In the genomic region with DNA sequence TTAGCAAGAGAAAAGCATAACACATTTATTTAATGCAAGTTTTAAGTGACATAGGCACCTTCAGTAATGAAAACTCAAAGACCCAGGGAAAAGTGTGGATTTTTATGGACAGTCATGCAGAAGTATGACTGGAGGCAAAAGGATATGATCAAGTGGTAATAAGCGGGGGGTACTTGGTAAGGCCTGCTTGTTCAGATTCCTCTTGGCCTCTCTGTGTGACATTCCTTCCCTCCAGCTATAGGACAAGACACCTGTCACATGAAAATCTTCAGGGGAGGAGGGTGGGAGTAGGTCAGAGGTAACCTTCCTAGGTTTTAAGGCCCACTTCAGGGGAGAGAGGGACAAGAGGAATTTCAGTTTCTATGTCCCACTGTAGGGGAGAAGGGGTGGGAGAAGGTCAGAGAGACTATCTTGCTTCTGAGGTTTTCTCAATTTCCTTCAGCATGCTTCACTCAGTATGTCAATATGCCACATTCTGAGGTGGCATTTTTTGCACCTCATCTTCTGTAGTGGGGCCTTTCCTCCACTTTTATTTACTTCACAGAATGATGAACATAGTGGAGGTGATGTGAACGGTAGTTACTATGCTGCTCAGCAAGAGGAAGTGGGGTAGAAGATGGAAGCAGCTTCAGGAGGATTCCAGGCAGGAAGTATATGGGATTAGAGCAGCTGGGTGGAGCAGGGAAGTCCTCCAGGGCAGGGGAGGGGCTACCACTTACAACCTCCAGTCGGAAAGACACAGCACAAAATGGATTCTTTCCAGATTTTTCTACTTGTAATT, we compare ENCODE assay signal across 14 cellular contexts.
A peak's percentile ranks its signal among the peaks of the same experiment; 100 is the strongest.
DNase-seq lines count a peak whose midpoint lies in the region; ATAC-seq and TF ChIP-seq lines count a peak whose summit lies in the region.
"Had no signal": no experiment of that assay in that cellular context is flagged by ENCODE, and none has a peak within 500 bp of the region (broad histone marks: within the 10 kb centered on the region; RNA-seq: fewer than 3 reads in every experiment).

No MANE protein-coding gene starts in this region.

- H3K4me3 ChIP-seq in BLaER1 treated with 17β-estradiol and CSF1 and Interleukin-3, amounts not matched to agents 10 nM and 100 nM, result no peak overlapping the region
- H3K4me3 ChIP-seq in GM12865 (ENCODE audit: low read depth, low read length), result no peak overlapping the region
- H3K4me3 ChIP-seq: skin epidermis had no signal

- peak; percentile 44 for DNase-seq in GM12865 (ENCODE audit: low read depth)
- peak; percentile 66 for DNase-seq in NCI-H774 (lab: John Stamatoyannopoulos, UW)
- DNase-seq in iPS-NIHi11 (ENCODE audit: low spot score), result peak; percentile 34
- DNase-seq in RKO (ENCODE audit: low spot score), result no peak
- DNase-seq: activated effector memory CD4-positive, alpha-beta T cell treated with Interleukin-2 at 50 U/mL for 16 hours; GDM1; islet precursor cell; NCI-H1694; stimulated activated naive CD4-positive, alpha-beta T cell treated with Interleukin-2 at 50 U/mL for 16 hours had no signal

- no peaks in the 10 kb centered on the region for H3K36me3 ChIP-seq in BLaER1 treated with 17β-estradiol and CSF1 and Interleukin-3, amounts not matched to agents 10 nM and 100 nM

- H3K27ac ChIP-seq in BLaER1 treated with 17β-estradiol and CSF1 and Interleukin-3, amounts not matched to agents 10 nM and 100 nM, result peak overlapping the region in 6 of 11 experiments; percentile 14 to 72 (median 58); a peak in 10 of 22 replicates

- TF ChIP-seq CTCF in GM12865 (IDR thresholded peaks at IDR 0.05; ENCODE audit: insufficient read depth, low read depth, low read length, missing control alignments), result no peak

- peak overlapping the region in 6 of 11 experiments; percentile 9 to 68 (median 49); a peak in 10 of 22 replicates for H3K4me2 ChIP-seq in BLaER1 treated with 17β-estradiol and CSF1 and Interleukin-3, amounts not matched to agents 10 nM and 100 nM

- no peaks in the 10 kb centered on the region for H4K20me1 ChIP-seq in BLaER1 treated with 17β-estradiol and CSF1 and Interleukin-3, amounts not matched to agents 10 nM and 100 nM

- ATAC-seq in GM18502 (IDR thresholded peaks at IDR 0.05; ENCODE audit: poor library complexity, unreplicated experiment) (no peak), HG03521 (IDR thresholded peaks at IDR 0.05; ENCODE audit: unreplicated experiment) (no peak), HG03175 (IDR thresholded peaks at IDR 0.05; ENCODE audit: unreplicated experiment) (no peak)

- peaks cover 8 to 16% (median 10%) of the 10 kb centered on the region in 11 experiments; a peak in 21 of 22 replicates for H3K9me3 ChIP-seq in BLaER1 treated with 17β-estradiol and CSF1 and Interleukin-3, amounts not matched to agents 10 nM and 100 nM (replicated peaks in 1 of 11)

- peaks cover 0 to 32% (median 18%) of the 10 kb centered on the region in 10 experiments; a peak in 11 of 20 replicates for H3K4me1 ChIP-seq in BLaER1 treated with 17β-estradiol and CSF1 and Interleukin-3, amounts not matched to agents 10 nM and 100 nM

- H3K27me3 ChIP-seq in BLaER1 treated with 17β-estradiol and CSF1 and Interleukin-3, amounts not matched to agents 10 nM and 100 nM, result no peaks in the 10 kb centered on the region

- H3K9ac ChIP-seq in BLaER1 treated with 17β-estradiol and CSF1 and Interleukin-3, amounts not matched to agents 10 nM and 100 nM, result peak overlapping the region in 1 of 11 experiments; percentile 48; a peak in 1 of 22 replicates
